13 cellular contexts compared by ENCODE assay signal in the genomic region with DNA sequence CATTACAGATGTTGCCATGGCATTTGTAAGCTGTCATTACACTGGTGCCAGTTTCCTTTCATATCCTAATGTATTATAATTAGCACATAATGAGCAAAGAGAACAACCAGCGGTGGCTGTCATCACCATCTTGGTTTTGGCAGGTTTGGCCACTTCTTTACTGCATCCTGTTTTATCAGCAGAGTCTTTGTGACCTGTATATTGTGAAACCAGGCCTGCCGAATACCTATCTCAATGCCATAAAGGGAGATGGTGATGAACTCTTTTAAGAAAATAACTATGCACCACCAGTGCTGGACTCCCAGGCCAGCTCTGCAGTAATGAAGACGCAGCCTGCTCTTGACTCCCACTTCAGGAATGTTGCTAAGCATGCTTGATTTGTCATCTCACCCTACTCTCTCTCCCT.
DNase-seq lines count a peak whose midpoint lies in the region; ATAC-seq, FAIRE-seq and TF ChIP-seq lines count a peak whose summit lies in the region.
"Had no signal": no experiment of that assay in that cellular context is flagged by ENCODE, and none has a peak within 500 bp of the region (broad histone marks: within the 10 kb centered on the region; RNA-seq: fewer than 3 reads in every experiment).

No MANE protein-coding gene starts in this region.

- no peaks in the 10 kb centered on the region for H3K9me3 ChIP-seq in adipocyte (ENCODE audit: control insufficient read depth, low read length)
- H3K9me3 ChIP-seq in pancreas, result no peaks in the 10 kb centered on the region
- H3K9me3 ChIP-seq: ascending aorta, thoracic aorta had no signal

- FAIRE-seq in pancreas (lab: Jason Lieb, UNC), result no peak
- FAIRE-seq: frontal cortex had no signal

- intact Hi-C loops in pancreas (cut with DNase I), result no loop called here

- H3K27ac ChIP-seq in pancreas, result no peak overlapping the region
- H3K27ac ChIP-seq: ascending aorta, thoracic aorta had no signal

- TF ChIP-seq CTCF in pancreas (IDR thresholded peaks at IDR 0.05), result no peak

- 58 to 79% methylated on average over 3 of the region's 3 CpGs for WGBS in pancreas, 2 donors

- no peak for ATAC-seq in pancreas
- no peak for ATAC-seq in HG03159 (IDR thresholded peaks at IDR 0.05; ENCODE audit: unreplicated experiment)
- ATAC-seq: SK-N-SH treated with all-trans-retinoic acid at 6 μM for 48 hours had no signal

- peak; percentile 71 for DNase-seq in HCEC 1CT
- peak; percentile 49 for DNase-seq in adipocyte (ENCODE audit: low read depth)
- peak; percentile 64 for DNase-seq in glomerular visceral epithelial cell (ENCODE audit: extremely low spot score)
- peak; percentile 84 for DNase-seq in renal cortical epithelial cell (ENCODE audit: low read depth)
- no peak for DNase-seq in ecto neural progenitor cell (ENCODE audit: low spot score)
- no peak for DNase-seq in pancreas
- DNase-seq: NCI-H1417; stimulated activated CD4-positive, alpha-beta T cell treated with anti-CD3 and anti-CD28 coated beads, Interleukin-2, amount 100 ng/mL, for 24 hours had no signal

- peaks cover 15% of the 10 kb centered on the region for H3K4me1 ChIP-seq in adipocyte (ENCODE audit: control insufficient read depth, insufficient read depth, low read length)
- H3K4me1 ChIP-seq in pancreas, result no peaks in the 10 kb centered on the region

- no peak overlapping the region for H3K9ac ChIP-seq in adipocyte (ENCODE audit: low read length)

- H3K4me3 ChIP-seq in adipocyte (ENCODE audit: low read length) (no peak overlapping the region), pancreas (no peak overlapping the region)
- H3K4me3 ChIP-seq: ascending aorta, thoracic aorta had no signal

- H3K27me3 ChIP-seq in adipocyte (replicated peaks; ENCODE audit: control insufficient read depth, insufficient read depth, low read length), result no peaks in the 10 kb centered on the region
- no peaks in the 10 kb centered on the region for H3K27me3 ChIP-seq in pancreas
- H3K27me3 ChIP-seq: ascending aorta had no signal

- H3K36me3 ChIP-seq in adipocyte (ENCODE audit: control insufficient read depth, insufficient read depth, low read length, severe bottlenecking) (no peaks in the 10 kb centered on the region), pancreas (no peaks in the 10 kb centered on the region)
- H3K36me3 ChIP-seq: ascending aorta, thoracic aorta had no signal

Comparison
In these comparisons a context has a peak if more than half of its experiments do, and no peak if none do; other contexts are left out.
1. DNase-seq: peak in HCEC 1CT (single experiment), adipocyte (single experiment), glomerular visceral epithelial cell (single experiment) and renal cortical epithelial cell (single experiment); none in ecto neural progenitor cell (single experiment) and pancreas (0 of 6).